ENCODE assay signal across 16 cellular contexts in genomic region chr1:54506594-54506993, GRCh38. TPM values are rescaled to one million over a fixed set of nuclear protein-coding genes. Genes with fewer than 3 reads are reported as not detected.
DNase-seq lines count a peak whose midpoint lies in the region; ATAC-seq, FAIRE-seq and TF ChIP-seq lines count a peak whose summit lies in the region.
"Had no signal": no experiment of that assay in that cellular context is flagged by ENCODE, and none has a peak within 500 bp of the region (broad histone marks: within the 10 kb centered on the region; RNA-seq: fewer than 3 reads in every experiment).

No MANE protein-coding gene starts in this region.

- no peak for TF ChIP-seq CTCF in IMR-90 (conservative IDR thresholded peaks at IDR 0.05; ENCODE audit: low read depth, low read length)
- no peak for TF ChIP-seq CTCF in astrocyte (IDR thresholded peaks at IDR 0.05; ENCODE audit: insufficient read depth, low read depth, low read length)
- no peak for TF ChIP-seq CTCF in neural crest cell (conservative IDR thresholded peaks at IDR 0.05)

- peaks cover 5% of the 10 kb centered on the region; the same call in 1 of the 2 replicates for H3K9me3 ChIP-seq in IMR-90 (ENCODE audit: control insufficient read depth, insufficient read depth, low read length)
- no peaks in the 10 kb centered on the region for H3K9me3 ChIP-seq in astrocyte (ENCODE audit: insufficient read depth, low read depth, low read length)
- H3K9me3 ChIP-seq: pancreas, thoracic aorta had no signal

- no peak for TF ChIP-seq POLR2A in IMR-90 (IDR thresholded peaks at IDR 0.05; ENCODE audit: low read depth, low read length)

- no peak overlapping the region for H2BK15ac ChIP-seq in IMR-90 (ENCODE audit: low read depth, low read length)

- no peak overlapping the region for H2AK5ac ChIP-seq in IMR-90 (ENCODE audit: low read depth, low read length)

- H2BK5ac ChIP-seq in IMR-90 (ENCODE audit: low read depth, low read length, poor library complexity, severe bottlenecking) = no peak overlapping the region

- no peaks in the 10 kb centered on the region for H3K9me1 ChIP-seq in IMR-90 (ENCODE audit: insufficient read depth, low read length)

- in situ Hi-C loops in IMR-90 (cut with MboI; ENCODE audit: low sequenced_read_pairs) = no loop called here

- H4K8ac ChIP-seq in IMR-90 (ENCODE audit: low read depth in 2 of 2, low read length in 2 of 2) = peak overlapping the region; percentile 27 to 35; a peak in 3 of 4 replicates

- no peak overlapping the region for H2BK20ac ChIP-seq in IMR-90 (ENCODE audit: low read depth, low read length)

- FAIRE-seq in astrocyte (lab: Jason Lieb, UNC) = no peak
- FAIRE-seq: pancreas had no signal

- H2AFZ ChIP-seq in IMR-90 (replicated peaks; ENCODE audit: low read length, poor library complexity) (peak overlapping the region; percentile 88), astrocyte (ENCODE audit: low read depth, low read length) (peak overlapping the region; percentile 49)

- no peak overlapping the region for H3K9ac ChIP-seq in IMR-90 (ENCODE audit: low read depth, low read length)
- peak overlapping the region; percentile 37 for H3K9ac ChIP-seq in astrocyte (ENCODE audit: low read length)

- peak; percentile 8; the same call in 1 of the 2 replicates for TF ChIP-seq RAD21 in IMR-90 (IDR thresholded peaks at IDR 0.05; ENCODE audit: low read length)

- no peak overlapping the region for H3K4me3 ChIP-seq in IMR-90 (ENCODE audit: insufficient read depth, low read depth, low read length)
- H3K4me3 ChIP-seq in astrocyte (ENCODE audit: insufficient read depth, low read depth, low read length) = no peak overlapping the region
- H3K4me3 ChIP-seq: pancreas, thoracic aorta had no signal

- H3K56ac ChIP-seq in IMR-90 (ENCODE audit: extremely low read depth, insufficient read depth, low read length) = no peak overlapping the region

- peaks cover 3% of the 10 kb centered on the region for H3K9me3 Mint-ChIP-seq in astrocyte (ENCODE audit: unreplicated experiment)
- H3K9me3 Mint-ChIP-seq in neural crest cell = no peaks in the 10 kb centered on the region
- H3K9me3 Mint-ChIP-seq: activated T-helper 2 cell treated with anti-CD3 and anti-CD28 coated beads, Interferon-gamma antibody, Interleukin-2, Interleukin-4, amounts not matched to agents 10 μg/mL and 5 μg/mL and 100 μg/mL, durations not matched to agents 14 hours and 24 hours and 36 hours; effector memory CD8-positive, alpha-beta T cell had no signal

- POLR2A ChIA-PET in IMR-90 (lab: Charles Lee; ENCODE audit: unreplicated experiment) = interaction anchor here (0.6 kb wide), 1 partner anchor 32 kb away, joined by 4 read pairs; no protein-coding TSS in a partner anchor

- peaks cover 7% of the 10 kb centered on the region for H3K4me1 ChIP-seq in IMR-90 (ENCODE audit: control insufficient read depth, insufficient read depth, low read length)
- H3K4me1 ChIP-seq in astrocyte (ENCODE audit: insufficient read depth, low read length) = peaks cover 6% of the 10 kb centered on the region
- H3K4me1 ChIP-seq: pancreas had no signal

- peak; percentile 64 for DNase-seq in ELR (ENCODE audit: low read depth)
- peak; percentile 43 for DNase-seq in IMR-90
- DNase-seq in astrocyte (ENCODE audit: low read depth) = no peak
- DNase-seq in neural crest cell (ENCODE audit: low read depth, low spot score) = no peak
- DNase-seq in head of caudate nucleus = no peak
- no peak for DNase-seq in Right ventricle myocardium superior
- no peak for DNase-seq in NCI-H187 treated with DMSO at 0.1 percent for 48 hours (lab: John Stamatoyannopoulos, UW)
- DNase-seq in CD1c-positive myeloid dendritic cell (ENCODE audit: extremely low spot score) = no peak
- DNase-seq: effector memory CD8-positive, alpha-beta T cell; NCI-H2081; NCI-H526 treated with DMSO at 0.1 percent for 48 hours; OCI-M1; pancreas; stimulated activated CD4-positive, alpha-beta T cell treated with anti-CD3 and anti-CD28 coated beads, Interleukin-2, amount 100 ng/mL, for 48 hours had no signal

- no TSS peak for BruUV-seq in IMR-90 (replicated peaks; lab: Mats Ljungman, UMichigan)

- H2AK9ac ChIP-seq in IMR-90 (replicated peaks; ENCODE audit: low read depth, low read length, poor library complexity) = no peak overlapping the region

- H3K18ac ChIP-seq in IMR-90 (ENCODE audit: low read depth, low read length) = no peak overlapping the region

- H2BK120ac ChIP-seq in IMR-90 (ENCODE audit: low read depth, low read length) = no peak overlapping the region

- H3K4me3 Mint-ChIP-seq in astrocyte (ENCODE audit: unreplicated experiment) = peak overlapping the region; percentile 60
- H3K4me3 Mint-ChIP-seq in neural crest cell = no peak overlapping the region
- H3K4me3 Mint-ChIP-seq: effector memory CD8-positive, alpha-beta T cell had no signal

- H3K79me1 ChIP-seq in IMR-90 (ENCODE audit: low read depth in 1 of 2, low read length in 2 of 2) = no peaks in the 10 kb centered on the region

- H4K5ac ChIP-seq in IMR-90 (ENCODE audit: low read depth, low read length) = no peak overlapping the region

- H4K91ac ChIP-seq in IMR-90 (ENCODE audit: insufficient read depth, low read depth, low read length) = no peak overlapping the region; the same call in 1 of the 2 replicates

- H4K20me1 ChIP-seq in IMR-90 (ENCODE audit: insufficient read depth, low read length) = no peaks in the 10 kb centered on the region
- H4K20me1 ChIP-seq in astrocyte (ENCODE audit: insufficient read depth, low read length) = no peaks in the 10 kb centered on the region

- H3K27ac ChIP-seq in IMR-90 (ENCODE audit: insufficient read depth, low read length) = no peak overlapping the region
- no peak overlapping the region for H3K27ac ChIP-seq in astrocyte (ENCODE audit: low read depth, low read length)
- H3K27ac ChIP-seq: pancreas, thoracic aorta had no signal

- CTCF ChIA-PET in IMR-90 (lab: Yijun Ruan, JAX) = interaction anchor here (1.1 kb wide), 1 partner anchor 17 kb away, joined by 4 read pairs; no protein-coding TSS in a partner anchor

- 0 out of 2 replicates have a peak overlapping the region, but pooled peaks have one; percentile 22 for H3K14ac ChIP-seq in IMR-90 (replicated peaks; ENCODE audit: low read depth, low read length)

- peaks cover 10% of the 10 kb centered on the region; the same call in 1 of the 2 replicates for H3K27me3 ChIP-seq in IMR-90 (ENCODE audit: control insufficient read depth, insufficient read depth, low read length)
- no peaks in the 10 kb centered on the region for H3K27me3 ChIP-seq in astrocyte (ENCODE audit: insufficient read depth, low read length)
- H3K27me3 ChIP-seq: pancreas had no signal

- H3K4ac ChIP-seq in IMR-90 (ENCODE audit: low read depth, low read length) = no peak overlapping the region

- H3K4me1 Mint-ChIP-seq in astrocyte (ENCODE audit: low read depth, unreplicated experiment) (peaks cover 24% of the 10 kb centered on the region), neural crest cell (no peaks in the 10 kb centered on the region)

- H3K27me3 Mint-ChIP-seq in astrocyte (ENCODE audit: low read depth, unreplicated experiment) = peaks cover 2% of the 10 kb centered on the region
- peaks cover 8% of the 10 kb centered on the region for H3K27me3 Mint-ChIP-seq in neural crest cell (ENCODE audit: low read depth)

- ATAC-seq in IMR-90 (ENCODE audit: low read depth) = peak; percentile 96
- no peak for ATAC-seq in Right ventricle myocardium superior (ENCODE audit: poor library complexity)
- ATAC-seq: effector memory CD8-positive, alpha-beta T cell; pancreas had no signal

- H3K79me2 ChIP-seq in astrocyte (ENCODE audit: insufficient read depth, low read length) = no peaks in the 10 kb centered on the region

- intact Hi-C loops in IMR-90 (cut with micrococcal nuclease) (no loop called here), head of caudate nucleus (cut with DNase I) (no loop called here), Right ventricle myocardium superior (cut with DNase I) (loop anchor here (10.0 kb wide), 1 partner anchor 308 kb away; no protein-coding TSS in a partner anchor)

- H3K4me2 ChIP-seq in IMR-90 (ENCODE audit: low read depth, low read length) = no peak overlapping the region
- H3K4me2 ChIP-seq in astrocyte (ENCODE audit: low read length) = peak overlapping the region; percentile 13

- 56% methylated on average over 4 of the region's 6 CpGs; no CpG with 5 or more reads in 1 of the 2 experiments for WGBS in IMR-90 (ENCODE audit: extremely low coverage in 2 of 2, insufficient read length in 1 of 2), 2 experiments

- H3K27ac Mint-ChIP-seq in astrocyte (ENCODE audit: unreplicated experiment) (peak overlapping the region; percentile 81), neural crest cell (ENCODE audit: unreplicated experiment) (peak overlapping the region; percentile 21)
- H3K27ac Mint-ChIP-seq: activated T-helper 2 cell treated with anti-CD3 and anti-CD28 coated beads, Interferon-gamma antibody, Interleukin-2, Interleukin-4, amounts not matched to agents 10 μg/mL and 5 μg/mL and 100 μg/mL, durations not matched to agents 14 hours and 24 hours and 36 hours; effector memory CD8-positive, alpha-beta T cell had no signal

- dilution Hi-C loops in IMR-90 (cut with HindIII; ENCODE audit: low sequenced_read_pairs, unreplicated experiment) = no loop called here

- H3K23ac ChIP-seq in IMR-90 (ENCODE audit: low read depth, low read length) = no peak overlapping the region

- H3K36me3 ChIP-seq in IMR-90 (ENCODE audit: control insufficient read depth, insufficient read depth, low read length) = no peaks in the 10 kb centered on the region
- no peaks in the 10 kb centered on the region for H3K36me3 ChIP-seq in astrocyte (ENCODE audit: insufficient read depth, low read length)
- H3K36me3 ChIP-seq: pancreas, thoracic aorta had no signal

- H3K36me3 Mint-ChIP-seq in astrocyte (ENCODE audit: low read depth, unreplicated experiment) = no peaks in the 10 kb centered on the region
- no peaks in the 10 kb centered on the region for H3K36me3 Mint-ChIP-seq in neural crest cell (ENCODE audit: low read depth)

TF ChIP-seq in IMR-90, 13 proteins besides CTCF, POLR2A, EP300 and RAD21 (continues in another document):
- no peak for TF ChIP-seq USF2 (IDR thresholded peaks at IDR 0.05; ENCODE audit: low read depth, low read length)
- no peak for TF ChIP-seq FOS (IDR thresholded peaks at IDR 0.05; ENCODE audit: low read depth, low read length)
- no peak for TF ChIP-seq BHLHE40 (IDR thresholded peaks at IDR 0.05; ENCODE audit: low read depth, low read length)
- no peak for TF ChIP-seq CHD1 (IDR thresholded peaks at IDR 0.05; ENCODE audit: low read depth, low read length)

RNA-seq across cellular contexts. Expression of gene ACOT11, which starts 41.4 kb away (rescaled TPM):
- 2.5 TPM in 2 replicates for total RNA-seq in IMR-90 (2012; rRNA removed)
- 2.7 and 3.1 TPM in 2 replicates for polyA plus RNA-seq in IMR-90 (2012; rRNA removed)
- polyA plus RNA-seq in IMR-90 (2012; cell fraction: cytosol; rRNA removed) = 1.0 and 1.8 TPM in 2 replicates
- 4.2 and 8.7 TPM in 2 replicates for polyA plus RNA-seq in IMR-90 (2012; cell fraction: nucleus; rRNA removed; ENCODE audit: low replicate concordance)
- 1.5 and 2.7 TPM in 2 replicates for total RNA-seq in astrocyte
- total RNA-seq in neural crest cell = 2.7 and 3.1 TPM in 2 replicates
- 38.5 TPM for total RNA-seq in Right ventricle myocardium superior

Comparison
In these comparisons a context has a peak if more than half of its experiments do, and no peak if none do; other contexts are left out.
1. DNase-seq: peak in ELR (single experiment) and IMR-90 (single experiment); none in astrocyte (single experiment), neural crest cell (single experiment), head of caudate nucleus (0 of 42), Right ventricle myocardium superior (single experiment), NCI-H187 treated with DMSO at 0.1 percent for 48 hours (single experiment) and CD1c-positive myeloid dendritic cell (single experiment).